22 cellular contexts compared by ENCODE assay signal in genomic region chr1:110903853-110904500, GRCh38. TPM values are rescaled to one million over a fixed set of nuclear protein-coding genes. Genes with fewer than 3 reads are reported as not detected.
DNase-seq lines count a peak whose midpoint lies in the region; ATAC-seq lines count a peak whose summit lies in the region.
"Had no signal": no experiment of that assay in that cellular context is flagged by ENCODE, and none has a peak within 500 bp of the region (broad histone marks: within the 10 kb centered on the region; RNA-seq: fewer than 3 reads in every experiment).

No MANE protein-coding gene starts in this region.

- H3K27me3 Mint-ChIP-seq in activated T-cell treated with anti-CD3 and anti-CD28 coated beads, Interleukin-2, amount 50 U/mL, for 72 hours (ENCODE audit: low read depth) = no peaks in the 10 kb centered on the region
- H3K27me3 Mint-ChIP-seq in IgD-negative memory B cell = no peaks in the 10 kb centered on the region
- H3K27me3 Mint-ChIP-seq in central memory CD8-positive, alpha-beta T cell = no peaks in the 10 kb centered on the region
- H3K27me3 Mint-ChIP-seq in stimulated activated naive CD8-positive, alpha-beta T cell treated with anti-CD3 and anti-CD28 coated beads, Interleukin-15, amount 100 ng/mL, for 72 hours = no peaks in the 10 kb centered on the region
- H3K27me3 Mint-ChIP-seq: stimulated activated naive CD8-positive, alpha-beta T cell treated with anti-CD3 and anti-CD28 coated beads, Interleukin-15, Interleukin-2, amounts not matched to agents 100 ng/mL and 50 ng/mL, for 24 hours had no signal

- no peak overlapping the region for H3K27ac ChIP-seq in substantia nigra (ENCODE audit: low read depth, low read length, poor library complexity, severe bottlenecking)
- H3K27ac ChIP-seq: heart right ventricle, upper lobe of left lung, WERI-Rb-1 had no signal

- H3K36me3 Mint-ChIP-seq in activated T-cell treated with anti-CD3 and anti-CD28 coated beads, Interleukin-2, amount 50 U/mL, for 72 hours (ENCODE audit: insufficient read depth in 2 of 2) = peaks cover 20 to 53% of the 10 kb centered on the region in 2 donors
- H3K36me3 Mint-ChIP-seq in IgD-negative memory B cell = peaks cover 4% of the 10 kb centered on the region
- H3K36me3 Mint-ChIP-seq in central memory CD8-positive, alpha-beta T cell (ENCODE audit: insufficient read depth) = peaks cover 36% of the 10 kb centered on the region

- H3K4me1 Mint-ChIP-seq in activated T-cell treated with anti-CD3 and anti-CD28 coated beads, Interleukin-2, amount 50 U/mL, for 72 hours (ENCODE audit: low read depth) = no peaks in the 10 kb centered on the region
- peaks cover 19 to 35% (median 30%) of the 10 kb centered on the region in 3 donors for H3K4me1 Mint-ChIP-seq in IgD-negative memory B cell
- peaks cover 38% of the 10 kb centered on the region for H3K4me1 Mint-ChIP-seq in central memory CD8-positive, alpha-beta T cell
- peaks cover 9% of the 10 kb centered on the region for H3K4me1 Mint-ChIP-seq in stimulated activated naive CD8-positive, alpha-beta T cell treated with anti-CD3 and anti-CD28 coated beads, Interleukin-15, amount 100 ng/mL, for 72 hours
- H3K4me1 Mint-ChIP-seq: neural crest cell had no signal

- H3K9me3 Mint-ChIP-seq in activated T-cell treated with anti-CD3 and anti-CD28 coated beads, Interleukin-2, amount 50 U/mL, for 72 hours = peaks cover 7 to 16% of the 10 kb centered on the region in 2 donors
- H3K9me3 Mint-ChIP-seq in IgD-negative memory B cell = peaks cover 3 to 4% (median 3%) of the 10 kb centered on the region in 3 donors
- peaks cover 21% of the 10 kb centered on the region for H3K9me3 Mint-ChIP-seq in central memory CD8-positive, alpha-beta T cell
- H3K9me3 Mint-ChIP-seq in stimulated activated naive CD8-positive, alpha-beta T cell treated with anti-CD3 and anti-CD28 coated beads, Interleukin-15, amount 100 ng/mL, for 72 hours = peaks cover 7 to 19% of the 10 kb centered on the region in 2 donors

- ATAC-seq in activated T-cell treated with anti-CD3 and anti-CD28 coated beads, Interleukin-2, amount 50 U/mL, for 72 hours (replicated peaks in 1 of 2) = peak; percentile 49 to 53
- ATAC-seq in central memory CD8-positive, alpha-beta T cell (replicated peaks; ENCODE audit: extremely low read depth, poor library complexity, severe bottlenecking) = peak; percentile 19
- ATAC-seq in stimulated activated naive CD8-positive, alpha-beta T cell treated with anti-CD3 and anti-CD28 coated beads, Interleukin-15, amount 100 ng/mL, for 72 hours = peak; percentile 77
- no peak for ATAC-seq in GM18519 (IDR thresholded peaks at IDR 0.05; ENCODE audit: low FRiP score, unreplicated experiment)
- ATAC-seq: heart right ventricle had no signal

- no peak overlapping the region for H3K4me3 Mint-ChIP-seq in activated T-cell treated with anti-CD3 and anti-CD28 coated beads, Interleukin-2, amount 50 U/mL, for 72 hours
- no peak overlapping the region for H3K4me3 Mint-ChIP-seq in IgD-negative memory B cell
- no peak overlapping the region for H3K4me3 Mint-ChIP-seq in central memory CD8-positive, alpha-beta T cell
- no peak overlapping the region for H3K4me3 Mint-ChIP-seq in stimulated activated naive CD8-positive, alpha-beta T cell treated with anti-CD3 and anti-CD28 coated beads, Interleukin-15, amount 100 ng/mL, for 72 hours
- H3K4me3 Mint-ChIP-seq: neural crest cell; stimulated activated naive CD8-positive, alpha-beta T cell treated with anti-CD3 and anti-CD28 coated beads, Interleukin-15, Interleukin-2, amounts not matched to agents 100 ng/mL and 50 ng/mL, for 24 hours had no signal

- H3K27ac Mint-ChIP-seq in activated T-cell treated with anti-CD3 and anti-CD28 coated beads, Interleukin-2, amount 50 U/mL, for 72 hours = peak overlapping the region; percentile 59
- H3K27ac Mint-ChIP-seq in IgD-negative memory B cell = peak overlapping the region in 2 of 3 donors; percentile 38 to 84
- peak overlapping the region; percentile 62 for H3K27ac Mint-ChIP-seq in central memory CD8-positive, alpha-beta T cell (ENCODE audit: low read depth)
- peak overlapping the region in 1 of 2 donors; percentile 84 for H3K27ac Mint-ChIP-seq in stimulated activated naive CD8-positive, alpha-beta T cell treated with anti-CD3 and anti-CD28 coated beads, Interleukin-15, amount 100 ng/mL, for 72 hours
- H3K27ac Mint-ChIP-seq: stimulated activated naive CD8-positive, alpha-beta T cell treated with anti-CD3 and anti-CD28 coated beads, Interleukin-15, Interleukin-2, amounts not matched to agents 100 ng/mL and 50 ng/mL, for 24 hours had no signal

- no peak for DNase-seq in activated T-cell treated with anti-CD3 and anti-CD28 coated beads, Interleukin-2, amount 50 U/mL, for 72 hours
- DNase-seq in activated T-cell treated with anti-CD3 and anti-CD28 coated beads for 4 hours = no peak
- no peak for DNase-seq in central memory CD8-positive, alpha-beta T cell (ENCODE audit: low spot score in 2 of 2)
- no peak for DNase-seq in stimulated activated naive CD8-positive, alpha-beta T cell treated with anti-CD3 and anti-CD28 coated beads, Interleukin-15, amount 100 ng/mL, for 72 hours
- DNase-seq in NCI-H82 (lab: John Stamatoyannopoulos, UW) = no peak
- no peak for DNase-seq in substantia nigra (lab: John Stamatoyannopoulos, UW)
- DNase-seq: caudate nucleus; heart right ventricle; kidney; mesendoderm; NCI-H1436 treated with DMSO at 0.1 percent for 48 hours; NCI-H226; stimulated activated CD4-positive, alpha-beta T cell treated with anti-CD3 and anti-CD28 coated beads, Interleukin-12 subunit alpha, Interleukin-12 subunit beta, amount 100 ng/mL, for 4 hours; SW 1271; upper lobe of left lung; WERI-Rb-1 had no signal

RNA-seq across cellular contexts. Expression of gene CD53, which starts 31.0 kb away (rescaled TPM):
- total RNA-seq in activated T-cell treated with anti-CD3 and anti-CD28 coated beads, Interleukin-2, amount 50 U/mL, for 72 hours = 100 to 1,000 TPM; 170 to 249 TPM
- 1,279 TPM for polyA plus RNA-seq in IgD-negative memory B cell
- total RNA-seq: neural crest cell, renal cortical epithelial cell had no signal
- polyA plus RNA-seq: AG04450 had no signal

RNA-seq across cellular contexts. Expression of gene LRIF1, which starts 59.7 kb away (rescaled TPM):
- 10 to 100 TPM; 28.5 to 30.0 TPM for total RNA-seq in activated T-cell treated with anti-CD3 and anti-CD28 coated beads, Interleukin-2, amount 50 U/mL, for 72 hours
- polyA plus RNA-seq in IgD-negative memory B cell = 36.8 TPM
